ENCODE assay signal across 8 cellular contexts in genomic region chr17:2724783-2725164, GRCh38. TPM values are rescaled to one million over a fixed set of nuclear protein-coding genes. Genes with fewer than 3 reads are reported as not detected.
DNase-seq lines count a peak whose midpoint lies in the region; ATAC-seq, FAIRE-seq and TF ChIP-seq lines count a peak whose summit lies in the region.

No MANE protein-coding gene starts in this region.

- no peak overlapping the region for H4K5ac ChIP-seq in H1 (ENCODE audit: insufficient read length, low read depth, low read length)

- H2AFZ ChIP-seq in H1 (ENCODE audit: low read length): no peak overlapping the region

- no peak overlapping the region for H3K27ac Mint-ChIP-seq in naive thymus-derived CD8-positive, alpha-beta T cell

- no peak for TF ChIP-seq EP300 in H1 (IDR thresholded peaks at IDR 0.05; ENCODE audit: borderline replicate concordance in 1 of 2, low read depth in 2 of 2, low read length in 2 of 2)

- H3K4me3 ChIP-seq in H1 (ENCODE audit: extremely low read depth in 1 of 4, insufficient read depth in 2 of 4, low read depth in 3 of 4, low read length in 4 of 4): peak overlapping the region in 3 of 4 experiments; percentile 17 to 67 (median 27); a peak in 5 of 8 replicates

- H3K18ac ChIP-seq in H1 (ENCODE audit: extremely low read depth, low read length): no peak overlapping the region

- no peak overlapping the region for H2BK120ac ChIP-seq in H1 (replicated peaks; ENCODE audit: low read depth, low read length)

- peaks cover 9% of the 10 kb centered on the region; the same call in 1 of the 2 replicates for H3K23me2 ChIP-seq in H1 (ENCODE audit: low read depth, low read length)

- no peak for FAIRE-seq in H1 (lab: Jason Lieb, UNC)

- TF ChIP-seq CTCF in H1 (IDR thresholded peaks at IDR 0.05; ENCODE audit: control extremely low read depth in 1 of 3, insufficient read depth in 1 of 3, low read depth in 1 of 3, low read length in 3 of 3): peak; percentile 15 to 49 (median 36); a peak in 3 of 4 replicates

- no peak overlapping the region for H2AK5ac ChIP-seq in H1 (ENCODE audit: low read depth, low read length)

- peaks cover 0 to 4% (median 2%) of the 10 kb centered on the region in 4 experiments; a peak in 1 of 7 replicates for H3K27me3 ChIP-seq in H1 (replicated peaks in 1 of 4; ENCODE audit: control insufficient read depth in 3 of 4, extremely low read depth in 1 of 4, insufficient read depth in 3 of 4, low read length in 3 of 4)

- H3K56ac ChIP-seq in H1 (replicated peaks; ENCODE audit: insufficient read length, low read depth, low read length): no peak overlapping the region

- H3K36me3 Mint-ChIP-seq in naive thymus-derived CD8-positive, alpha-beta T cell: peaks cover 0 to 3% (median 2%) of the 10 kb centered on the region in 3 donors

- H3K4me2 ChIP-seq in H1 (ENCODE audit: insufficient read depth in 1 of 2, low read depth in 2 of 2, low read length in 2 of 2): peak overlapping the region; percentile 73 to 76; a peak in 3 of 4 replicates

- no peak overlapping the region for H4K91ac ChIP-seq in H1 (replicated peaks; ENCODE audit: insufficient read length, low read length)

- CTCF ChIA-PET in H1 (lab: Charles Lee; ENCODE audit: partially characterized antibody): interaction anchor here (0.6 to 10.0 kb wide), 9 partner anchors 16 to 200 kb away, joined by 3 to 62 read pairs (median 4); no protein-coding TSS in a partner anchor

- H3K23ac ChIP-seq in H1 (ENCODE audit: insufficient read length): no peak overlapping the region

- peak overlapping the region in 2 of 4 experiments; percentile 49 to 80; a peak in 3 of 7 replicates for H3K9ac ChIP-seq in H1 (replicated peaks in 1 of 4; ENCODE audit: extremely low read depth in 1 of 4, low read depth in 3 of 4, low read length in 3 of 4)

- H3K9me3 ChIP-seq in H1 (ENCODE audit: insufficient read depth in 2 of 2, low read depth in 1 of 2, low read length in 1 of 2): no peaks in the 10 kb centered on the region

- H3K4ac ChIP-seq in H1 (replicated peaks; ENCODE audit: insufficient read length, low read depth, low read length): no peak overlapping the region

- H3K27me3 Mint-ChIP-seq in naive thymus-derived CD8-positive, alpha-beta T cell: peaks cover 8 to 42% (median 12%) of the 10 kb centered on the region in 5 donors

- no peak overlapping the region for H3K14ac ChIP-seq in H1 (ENCODE audit: insufficient read length)

- POLR2A ChIA-PET in H1 (lab: Charles Lee; ENCODE audit: partially characterized antibody): interaction anchor here (0.5 to 3.4 kb wide), 14 partner anchors 9 to 944 kb away, joined by 3 to 23 read pairs (median 6); partner anchors contain the start of gene METTL16
- POLR2A ChIA-PET in naive thymus-derived CD8-positive, alpha-beta T cell (lab: Charles Lee): interaction anchor here (0.6 to 1.0 kb wide), 2 partner anchors 90 to 131 kb away, joined by 3 read pairs; partner anchors contain the start of gene PAFAH1B1

- no peak overlapping the region for H2BK15ac ChIP-seq in H1 (ENCODE audit: low read length)

- TF ChIP-seq RAD21 in H1 (IDR thresholded peaks at IDR 0.05 in 1 of 2, conservative IDR thresholded peaks at IDR 0.05 in 1 of 2; ENCODE audit: low read depth in 2 of 2, low read length in 2 of 2): peak; percentile 16 to 35; a peak in 3 of 4 replicates

- no peaks in the 10 kb centered on the region for H3K9me3 Mint-ChIP-seq in naive thymus-derived CD8-positive, alpha-beta T cell

- peak; percentile 29 for DNase-seq in EL
- peak; percentile 45 for DNase-seq in UCSD-AML1 (lab: John Stamatoyannopoulos, UW; ENCODE audit: unreplicated experiment)
- peak; percentile 61 to 77 for DNase-seq in H1 (ENCODE audit: low read depth in 1 of 2, low spot score in 2 of 2)
- DNase-seq in naive thymus-derived CD8-positive, alpha-beta T cell: peak in 4 of 10 donors; percentile 23 to 43 (median 30)
- no peak for DNase-seq in NCI-H2171 treated with DMSO at 0.1 percent for 48 hours (lab: John Stamatoyannopoulos, UW)

- WGBS in H1 (ENCODE audit: extremely low coverage in 1 of 2, insufficient coverage in 1 of 2, insufficient read length in 1 of 2, insufficient replicate concordance in 2 of 2, low coverage in 1 of 2, low lambda C conversion rate in 2 of 2, missing lambda C conversion rate in 1 of 2), 2 experiments: 7% methylated on average over 33 of the region's 40 CpGs; no CpG with 5 or more reads in 1 of the 2 experiments

- H2BK20ac ChIP-seq in H1 (ENCODE audit: low read length): no peak overlapping the region

- peaks cover 4 to 10% (median 7%) of the 10 kb centered on the region in 4 donors for H3K4me1 Mint-ChIP-seq in naive thymus-derived CD8-positive, alpha-beta T cell

- ATAC-seq in naive thymus-derived CD8-positive, alpha-beta T cell: peak; percentile 90 to 93
- no peak for ATAC-seq in GM21737 (IDR thresholded peaks at IDR 0.05; ENCODE audit: unreplicated experiment)
- no peak for ATAC-seq in GM21723 (IDR thresholded peaks at IDR 0.05; ENCODE audit: unreplicated experiment)
- ATAC-seq in HG03521 (IDR thresholded peaks at IDR 0.05; ENCODE audit: unreplicated experiment): no peak

- H2BK5ac ChIP-seq in H1 (ENCODE audit: low read depth, low read length): no peak overlapping the region

- no peak for TF ChIP-seq POLR2A in H1 (IDR thresholded peaks at IDR 0.05; ENCODE audit: control extremely low read depth in 1 of 2, low read depth in 2 of 2, low read length in 2 of 2)

- peak overlapping the region in 8 of 10 donors; percentile 20 to 70 (median 34) for H3K4me3 Mint-ChIP-seq in naive thymus-derived CD8-positive, alpha-beta T cell

- no peak overlapping the region for H3K27ac ChIP-seq in H1 (ENCODE audit: low read depth, low read length)

- H3K4me1 ChIP-seq in H1 (replicated peaks in 1 of 4; ENCODE audit: control insufficient read depth in 3 of 4, insufficient read depth in 4 of 4, low read length in 3 of 4): peaks cover 1 to 21% (median 7%) of the 10 kb centered on the region in 4 experiments

- peaks cover 2% of the 10 kb centered on the region in 2 experiments for H4K20me1 ChIP-seq in H1 (replicated peaks in 1 of 2; ENCODE audit: control insufficient read depth in 1 of 2, insufficient read depth in 2 of 2, low read length in 2 of 2)

- H3K36me3 ChIP-seq in H1 (ENCODE audit: control insufficient read depth in 2 of 4, insufficient read depth in 4 of 4, low read length in 3 of 4): peaks cover 0 to 1% (median 0%) of the 10 kb centered on the region in 4 experiments; a peak in 1 of 8 replicates

- no peaks in the 10 kb centered on the region for H3K79me2 ChIP-seq in H1 (ENCODE audit: control insufficient read depth in 1 of 2, insufficient read depth in 2 of 2, low read length in 2 of 2)

- H4K8ac ChIP-seq in H1 (ENCODE audit: extremely low read depth, insufficient read depth, low read length): 0 out of 2 replicates have a peak overlapping the region, but pooled peaks have one; percentile 76

- peak overlapping the region; percentile 17; the same call in 1 of the 2 replicates for H2BK12ac ChIP-seq in H1 (ENCODE audit: low read depth, low read length)

- no peaks in the 10 kb centered on the region for H3K79me1 ChIP-seq in H1 (ENCODE audit: low read depth, low read length)

TF ChIP-seq in H1, 55 proteins besides CTCF, POLR2A, EP300 and RAD21 (continues in another document):
- TF ChIP-seq RFX5 (IDR thresholded peaks at IDR 0.05; ENCODE audit: borderline replicate concordance, low read depth, low read length) (no peak), TEAD4 (IDR thresholded peaks at IDR 0.05; ENCODE audit: low read depth, low read length) (peak; percentile 32; the same call in 1 of the 2 replicates), RNF2 (IDR thresholded peaks at IDR 0.05; ENCODE audit: borderline replicate concordance, low read depth, low read length, missing control alignments, poor library complexity, severe bottlenecking) (peak; percentile 24), EZH2 (IDR thresholded peaks at IDR 0.05; ENCODE audit: low read depth, low read length, severe bottlenecking) (peak; percentile 33), SIN3A (conservative IDR thresholded peaks at IDR 0.05 in 1 of 2, IDR thresholded peaks at IDR 0.05 in 1 of 2; ENCODE audit: low read depth in 1 of 2, low read length in 2 of 2) (0 out of 4 replicates have a peak, but pooled peaks have one; percentile 12 to 21), GABPA (IDR thresholded peaks at IDR 0.05; ENCODE audit: borderline replicate concordance, insufficient read depth, low read length) (peak; percentile 64; the same call in 1 of the 2 replicates), NRF1 (IDR thresholded peaks at IDR 0.05; ENCODE audit: low read depth, low read length) (peak; percentile 21), POLR2AphosphoS5 (IDR thresholded peaks at IDR 0.05; ENCODE audit: low read depth, low read length) (no peak), TAF1 (IDR thresholded peaks at IDR 0.05; ENCODE audit: low read depth, low read length) (0 out of 2 replicates have a peak, but pooled peaks have one; percentile 39), BACH1 (IDR thresholded peaks at IDR 0.05; ENCODE audit: low read length) (no peak)

RNA-seq across cellular contexts. Expression of gene CLUH, which starts 13.2 kb away (rescaled TPM):
- 93.6 and 98.6 TPM in 2 replicates for total RNA-seq in H1 (2021; fragmentation: NEBNext Ultra II Directional; extraction: Animal tissue kit (Norgen Biotek cat#: 25700))
- polyA plus RNA-seq in H1 (2011; rRNA removed): 33.6 and 46.8 TPM in 2 replicates
- polyA plus RNA-seq in H1 (2011; cell fraction: cytosol; rRNA removed): 32.3 TPM
- polyA plus RNA-seq in H1 (2011; cell fraction: nucleus; rRNA removed): 142 TPM
- polyA plus RNA-seq in H1 (2012, experiment 1 of 2): 64.3 to 76.7 TPM (median 69.8 TPM) in 4 replicates
- 44.8 TPM for polyA plus RNA-seq in H1 (2012, experiment 2 of 2)
- 45.6 TPM for polyA plus RNA-seq in H1 (2013, experiment 1 of 2)
- polyA plus RNA-seq in H1 (2013, experiment 2 of 2): 39.5 TPM
- polyA minus RNA-seq in H1 (2011; rRNA and poly(A)+ RNA removed): 24.7 and 34.6 TPM in 2 replicates
- polyA minus RNA-seq in H1 (2011; cell fraction: cytosol; rRNA and poly(A)+ RNA removed): 32.9 TPM
- 44.5 TPM for polyA minus RNA-seq in H1 (2011; cell fraction: nucleus; rRNA and poly(A)+ RNA removed)
- 10 to 100 TPM; 48.6 to 57.1 TPM for total RNA-seq in naive thymus-derived CD8-positive, alpha-beta T cell
- 10 to 100 TPM in 1 of 3 donors, 1 to 10 TPM in 2; 8.2 to 15.3 (median 8.7) TPM for polyA plus RNA-seq in naive thymus-derived CD8-positive, alpha-beta T cell

RNA-seq across cellular contexts. Expression of gene CCDC92B, which starts 24.7 kb away (rescaled TPM):
- 11.9 and 12.1 TPM in 2 replicates for total RNA-seq in H1 (2021; fragmentation: NEBNext Ultra II Directional; extraction: Animal tissue kit (Norgen Biotek cat#: 25700))
- 5.5 and 9.0 TPM in 2 replicates for polyA plus RNA-seq in H1 (2011; rRNA removed)
- 5.5 TPM for polyA plus RNA-seq in H1 (2011; cell fraction: cytosol; rRNA removed)
- 11.0 TPM for polyA plus RNA-seq in H1 (2011; cell fraction: nucleus; rRNA removed)
- 9.2 to 11.7 TPM (median 11.1 TPM) in 4 replicates for polyA plus RNA-seq in H1 (2012, experiment 1 of 2)
- polyA plus RNA-seq in H1 (2012, experiment 2 of 2): 12.5 TPM
- 8.5 TPM for polyA plus RNA-seq in H1 (2013, experiment 1 of 2)
- 8.3 TPM for polyA plus RNA-seq in H1 (2013, experiment 2 of 2)
- polyA minus RNA-seq in H1 (2011; rRNA and poly(A)+ RNA removed): 4.7 and 10.4 TPM in 2 replicates
- polyA minus RNA-seq in H1 (2011; cell fraction: cytosol; rRNA and poly(A)+ RNA removed): 6.5 TPM
- 4.9 TPM for polyA minus RNA-seq in H1 (2011; cell fraction: nucleus; rRNA and poly(A)+ RNA removed)
- under 1 TPM; 0.16 to 0.30 TPM for total RNA-seq in naive thymus-derived CD8-positive, alpha-beta T cell
- not detected for polyA plus RNA-seq in naive thymus-derived CD8-positive, alpha-beta T cell

Comparison
In these comparisons a context has a peak if more than half of its experiments do, and no peak if none do; other contexts are left out.
1. ATAC-seq: peak in naive thymus-derived CD8-positive, alpha-beta T cell (2 of 2); none in GM21737 (single experiment), GM21723 (single experiment) and HG03521 (single experiment).